ENCODE assay signal across 2 cellular contexts in genomic region chr22:21643533-21644357, GRCh38.
TF ChIP-seq lines count a peak whose summit lies in the region.

No MANE protein-coding gene starts in this region.

TF ChIP-seq in SK-N-SH, 30 proteins besides CTCF, POLR2A, EP300 and RAD21 (continued from another document):
- TF ChIP-seq PBX3 (IDR thresholded peaks at IDR 0.05), result no peak
- TF ChIP-seq GABPA (IDR thresholded peaks at IDR 0.05; ENCODE audit: low read depth), result no peak
- TF ChIP-seq, protein P1, sequence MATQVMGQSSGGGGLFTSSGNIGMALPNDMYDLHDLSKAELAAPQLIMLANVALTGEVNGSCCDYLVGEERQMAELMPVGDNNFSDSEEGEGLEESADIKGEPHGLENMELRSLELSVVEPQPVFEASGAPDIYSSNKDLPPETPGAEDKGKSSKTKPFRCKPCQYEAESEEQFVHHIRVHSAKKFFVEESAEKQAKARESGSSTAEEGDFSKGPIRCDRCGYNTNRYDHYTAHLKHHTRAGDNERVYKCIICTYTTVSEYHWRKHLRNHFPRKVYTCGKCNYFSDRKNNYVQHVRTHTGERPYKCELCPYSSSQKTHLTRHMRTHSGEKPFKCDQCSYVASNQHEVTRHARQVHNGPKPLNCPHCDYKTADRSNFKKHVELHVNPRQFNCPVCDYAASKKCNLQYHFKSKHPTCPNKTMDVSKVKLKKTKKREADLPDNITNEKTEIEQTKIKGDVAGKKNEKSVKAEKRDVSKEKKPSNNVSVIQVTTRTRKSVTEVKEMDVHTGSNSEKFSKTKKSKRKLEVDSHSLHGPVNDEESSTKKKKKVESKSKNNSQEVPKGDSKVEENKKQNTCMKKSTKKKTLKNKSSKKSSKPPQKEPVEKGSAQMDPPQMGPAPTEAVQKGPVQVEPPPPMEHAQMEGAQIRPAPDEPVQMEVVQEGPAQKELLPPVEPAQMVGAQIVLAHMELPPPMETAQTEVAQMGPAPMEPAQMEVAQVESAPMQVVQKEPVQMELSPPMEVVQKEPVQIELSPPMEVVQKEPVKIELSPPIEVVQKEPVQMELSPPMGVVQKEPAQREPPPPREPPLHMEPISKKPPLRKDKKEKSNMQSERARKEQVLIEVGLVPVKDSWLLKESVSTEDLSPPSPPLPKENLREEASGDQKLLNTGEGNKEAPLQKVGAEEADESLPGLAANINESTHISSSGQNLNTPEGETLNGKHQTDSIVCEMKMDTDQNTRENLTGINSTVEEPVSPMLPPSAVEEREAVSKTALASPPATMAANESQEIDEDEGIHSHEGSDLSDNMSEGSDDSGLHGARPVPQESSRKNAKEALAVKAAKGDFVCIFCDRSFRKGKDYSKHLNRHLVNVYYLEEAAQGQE (IDR thresholded peaks at IDR 0.05; ENCODE audit: low read depth, low read length), result no peak
- TF ChIP-seq, protein P2, sequence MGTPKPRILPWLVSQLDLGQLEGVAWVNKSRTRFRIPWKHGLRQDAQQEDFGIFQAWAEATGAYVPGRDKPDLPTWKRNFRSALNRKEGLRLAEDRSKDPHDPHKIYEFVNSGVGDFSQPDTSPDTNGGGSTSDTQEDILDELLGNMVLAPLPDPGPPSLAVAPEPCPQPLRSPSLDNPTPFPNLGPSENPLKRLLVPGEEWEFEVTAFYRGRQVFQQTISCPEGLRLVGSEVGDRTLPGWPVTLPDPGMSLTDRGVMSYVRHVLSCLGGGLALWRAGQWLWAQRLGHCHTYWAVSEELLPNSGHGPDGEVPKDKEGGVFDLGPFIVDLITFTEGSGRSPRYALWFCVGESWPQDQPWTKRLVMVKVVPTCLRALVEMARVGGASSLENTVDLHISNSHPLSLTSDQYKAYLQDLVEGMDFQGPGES (IDR thresholded peaks at IDR 0.05; ENCODE audit: low read depth, low read length), result no peak
- no peak for TF ChIP-seq FOXM1 (IDR thresholded peaks at IDR 0.05; ENCODE audit: low read depth)
- TF ChIP-seq, protein P3, sequence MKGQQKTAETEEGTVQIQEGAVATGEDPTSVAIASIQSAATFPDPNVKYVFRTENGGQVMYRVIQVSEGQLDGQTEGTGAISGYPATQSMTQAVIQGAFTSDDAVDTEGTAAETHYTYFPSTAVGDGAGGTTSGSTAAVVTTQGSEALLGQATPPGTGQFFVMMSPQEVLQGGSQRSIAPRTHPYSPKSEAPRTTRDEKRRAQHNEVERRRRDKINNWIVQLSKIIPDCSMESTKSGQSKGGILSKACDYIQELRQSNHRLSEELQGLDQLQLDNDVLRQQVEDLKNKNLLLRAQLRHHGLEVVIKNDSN (IDR thresholded peaks at IDR 0.05; ENCODE audit: borderline replicate concordance, low read depth), result no peak
- no peak for TF ChIP-seq USF2 (IDR thresholded peaks at IDR 0.05; ENCODE audit: borderline replicate concordance, low read depth, low read length)
- no peak for TF ChIP-seq TCF12 (IDR thresholded peaks at IDR 0.05)
- TF ChIP-seq CHD2 (IDR thresholded peaks at IDR 0.05; ENCODE audit: low read length, partially characterized antibody), result no peak
- no peak for TF ChIP-seq POLR2AphosphoS5 (IDR thresholded peaks at IDR 0.05; ENCODE audit: low read depth, low read length)

TF ChIP-seq in SK-N-SH treated with all-trans-retinoic acid at 6 μM for 48 hours, 23 proteins besides CTCF, POLR2A, EP300 and RAD21 (continued from another document):
- no peak for TF ChIP-seq PATZ1 (CRISPR knock-in tag; IDR thresholded peaks at IDR 0.05; ENCODE audit: borderline replicate concordance)
- TF ChIP-seq ZNF70 (CRISPR knock-in tag; IDR thresholded peaks at IDR 0.05), result no peak
- TF ChIP-seq RARB (CRISPR knock-in tag; IDR thresholded peaks at IDR 0.05), result no peak
- no peak for TF ChIP-seq CSDC2 (CRISPR knock-in tag; IDR thresholded peaks at IDR 0.05)
- no peak for TF ChIP-seq ARNTL (CRISPR knock-in tag; IDR thresholded peaks at IDR 0.05; ENCODE audit: borderline replicate concordance, low read depth)
- TF ChIP-seq, protein P4, sequence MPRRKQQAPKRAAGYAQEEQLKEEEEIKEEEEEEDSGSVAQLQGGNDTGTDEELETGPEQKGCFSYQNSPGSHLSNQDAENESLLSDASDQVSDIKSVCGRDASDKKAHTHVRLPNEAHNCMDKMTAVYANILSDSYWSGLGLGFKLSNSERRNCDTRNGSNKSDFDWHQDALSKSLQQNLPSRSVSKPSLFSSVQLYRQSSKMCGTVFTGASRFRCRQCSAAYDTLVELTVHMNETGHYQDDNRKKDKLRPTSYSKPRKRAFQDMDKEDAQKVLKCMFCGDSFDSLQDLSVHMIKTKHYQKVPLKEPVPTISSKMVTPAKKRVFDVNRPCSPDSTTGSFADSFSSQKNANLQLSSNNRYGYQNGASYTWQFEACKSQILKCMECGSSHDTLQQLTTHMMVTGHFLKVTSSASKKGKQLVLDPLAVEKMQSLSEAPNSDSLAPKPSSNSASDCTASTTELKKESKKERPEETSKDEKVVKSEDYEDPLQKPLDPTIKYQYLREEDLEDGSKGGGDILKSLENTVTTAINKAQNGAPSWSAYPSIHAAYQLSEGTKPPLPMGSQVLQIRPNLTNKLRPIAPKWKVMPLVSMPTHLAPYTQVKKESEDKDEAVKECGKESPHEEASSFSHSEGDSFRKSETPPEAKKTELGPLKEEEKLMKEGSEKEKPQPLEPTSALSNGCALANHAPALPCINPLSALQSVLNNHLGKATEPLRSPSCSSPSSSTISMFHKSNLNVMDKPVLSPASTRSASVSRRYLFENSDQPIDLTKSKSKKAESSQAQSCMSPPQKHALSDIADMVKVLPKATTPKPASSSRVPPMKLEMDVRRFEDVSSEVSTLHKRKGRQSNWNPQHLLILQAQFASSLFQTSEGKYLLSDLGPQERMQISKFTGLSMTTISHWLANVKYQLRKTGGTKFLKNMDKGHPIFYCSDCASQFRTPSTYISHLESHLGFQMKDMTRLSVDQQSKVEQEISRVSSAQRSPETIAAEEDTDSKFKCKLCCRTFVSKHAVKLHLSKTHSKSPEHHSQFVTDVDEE (CRISPR knock-in tag; IDR thresholded peaks at IDR 0.05), result no peak
- no peak for TF ChIP-seq ZNF565 (CRISPR knock-in tag; conservative IDR thresholded peaks at IDR 0.05; ENCODE audit: low read depth)
- TF ChIP-seq, protein P5, sequence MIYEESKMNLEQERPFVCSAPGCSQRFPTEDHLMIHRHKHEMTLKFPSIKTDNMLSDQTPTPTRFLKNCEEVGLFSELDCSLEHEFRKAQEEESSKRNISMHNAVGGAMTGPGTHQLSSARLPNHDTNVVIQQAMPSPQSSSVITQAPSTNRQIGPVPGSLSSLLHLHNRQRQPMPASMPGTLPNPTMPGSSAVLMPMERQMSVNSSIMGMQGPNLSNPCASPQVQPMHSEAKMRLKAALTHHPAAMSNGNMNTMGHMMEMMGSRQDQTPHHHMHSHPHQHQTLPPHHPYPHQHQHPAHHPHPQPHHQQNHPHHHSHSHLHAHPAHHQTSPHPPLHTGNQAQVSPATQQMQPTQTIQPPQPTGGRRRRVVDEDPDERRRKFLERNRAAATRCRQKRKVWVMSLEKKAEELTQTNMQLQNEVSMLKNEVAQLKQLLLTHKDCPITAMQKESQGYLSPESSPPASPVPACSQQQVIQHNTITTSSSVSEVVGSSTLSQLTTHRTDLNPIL (CRISPR knock-in tag; IDR thresholded peaks at IDR 0.05; ENCODE audit: low read depth), result no peak
- TF ChIP-seq TOX (CRISPR knock-in tag; IDR thresholded peaks at IDR 0.05; ENCODE audit: borderline replicate concordance), result no peak
- no peak for TF ChIP-seq GLIS3 (CRISPR knock-in tag; IDR thresholded peaks at IDR 0.05)
